In the genomic region with DNA sequence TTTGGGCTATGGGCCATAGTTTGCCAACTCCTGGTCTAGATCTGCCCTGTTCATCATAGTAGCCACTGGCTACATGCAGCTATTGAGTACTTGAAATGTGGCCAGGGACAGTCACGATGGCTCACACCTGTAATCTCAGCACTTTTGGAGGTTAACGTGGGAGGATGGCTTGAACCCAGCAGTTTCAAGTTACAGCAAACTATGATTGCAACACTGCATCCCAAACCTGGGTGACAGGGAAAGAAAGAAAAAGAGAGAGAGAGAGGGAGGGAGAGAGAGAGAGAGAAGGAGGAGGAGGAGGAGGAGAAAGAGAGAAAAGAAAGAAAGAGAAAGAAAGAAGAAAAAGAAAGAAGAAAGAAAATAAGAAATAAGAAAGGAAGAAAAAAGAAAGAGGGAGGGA, we compare ENCODE assay signal across 1 cellular context.
A peak's percentile ranks its signal among the peaks of the same experiment; 100 is the strongest.
TF ChIP-seq lines count a peak whose summit lies in the region.

No MANE protein-coding gene starts in this region.

TF ChIP-seq in HepG2, 621 proteins besides CTCF, POLR2A, EP300 and RAD21:
- TF ChIP-seq SETDB1 (CRISPR knock-in tag; IDR thresholded peaks at IDR 0.05; ENCODE audit: borderline replicate concordance) = no peak
- TF ChIP-seq, protein P1, sequence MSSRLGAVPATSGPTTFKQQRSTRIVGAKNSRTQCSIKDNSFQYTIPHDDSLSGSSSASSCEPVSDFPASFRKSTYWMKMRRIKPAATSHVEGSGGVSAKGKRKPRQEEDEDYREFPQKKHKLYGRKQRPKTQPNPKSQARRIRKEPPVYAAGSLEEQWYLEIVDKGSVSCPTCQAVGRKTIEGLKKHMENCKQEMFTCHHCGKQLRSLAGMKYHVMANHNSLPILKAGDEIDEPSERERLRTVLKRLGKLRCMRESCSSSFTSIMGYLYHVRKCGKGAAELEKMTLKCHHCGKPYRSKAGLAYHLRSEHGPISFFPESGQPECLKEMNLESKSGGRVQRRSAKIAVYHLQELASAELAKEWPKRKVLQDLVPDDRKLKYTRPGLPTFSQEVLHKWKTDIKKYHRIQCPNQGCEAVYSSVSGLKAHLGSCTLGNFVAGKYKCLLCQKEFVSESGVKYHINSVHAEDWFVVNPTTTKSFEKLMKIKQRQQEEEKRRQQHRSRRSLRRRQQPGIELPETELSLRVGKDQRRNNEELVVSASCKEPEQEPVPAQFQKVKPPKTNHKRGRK (CRISPR knock-in tag; IDR thresholded peaks at IDR 0.05) = 0 out of 2 replicates have a peak, but pooled peaks have one; percentile 43
